ENCODE assay signal across 2 cellular contexts in the genomic region with DNA sequence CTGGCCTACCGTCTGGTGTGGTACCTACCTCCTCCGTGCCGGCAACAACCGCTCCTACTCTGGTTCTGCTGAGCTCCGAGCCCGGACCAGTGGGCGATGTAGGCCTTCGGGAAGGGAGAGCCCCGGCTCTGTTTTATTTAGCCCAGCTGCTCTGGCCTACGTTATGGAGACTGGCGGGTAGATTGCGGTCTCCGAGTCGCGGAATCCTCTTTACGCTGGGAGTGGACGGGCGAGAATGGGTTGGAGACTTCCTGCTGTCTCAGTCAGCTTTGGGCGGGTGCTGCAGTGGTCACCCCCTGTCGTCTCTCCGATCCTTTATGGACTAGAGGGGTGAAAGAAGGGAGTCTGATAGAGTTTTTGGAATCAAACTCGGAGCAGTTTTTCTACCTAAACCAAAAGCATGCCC.
TF ChIP-seq lines count a peak whose summit lies in the region.

No MANE protein-coding gene starts in this region.

TF ChIP-seq in K562, 482 proteins besides CTCF, POLR2A, EP300 and RAD21 (continued from another document and continues in another):
- TF ChIP-seq IRF1 (CRISPR knock-in tag; IDR thresholded peaks at IDR 0.05; ENCODE audit: borderline replicate concordance): no peak
- no peak for TF ChIP-seq HIVEP1 (CRISPR knock-in tag; IDR thresholded peaks at IDR 0.05)
- no peak for TF ChIP-seq ZNF124 (CRISPR knock-in tag; IDR thresholded peaks at IDR 0.05)
- peak; percentile 64; the same call in 1 of the 2 replicates for TF ChIP-seq ZBED1 (IDR thresholded peaks at IDR 0.05)
- TF ChIP-seq NCOR1 (IDR thresholded peaks at IDR 0.05): no peak
- TF ChIP-seq BRD4 (IDR thresholded peaks at IDR 0.05): 0 out of 2 replicates have a peak, but pooled peaks have one; percentile 86
- TF ChIP-seq EZH2 (IDR thresholded peaks at IDR 0.05; ENCODE audit: borderline replicate concordance, low read depth, low read length): no peak
- TF ChIP-seq, protein P1, sequence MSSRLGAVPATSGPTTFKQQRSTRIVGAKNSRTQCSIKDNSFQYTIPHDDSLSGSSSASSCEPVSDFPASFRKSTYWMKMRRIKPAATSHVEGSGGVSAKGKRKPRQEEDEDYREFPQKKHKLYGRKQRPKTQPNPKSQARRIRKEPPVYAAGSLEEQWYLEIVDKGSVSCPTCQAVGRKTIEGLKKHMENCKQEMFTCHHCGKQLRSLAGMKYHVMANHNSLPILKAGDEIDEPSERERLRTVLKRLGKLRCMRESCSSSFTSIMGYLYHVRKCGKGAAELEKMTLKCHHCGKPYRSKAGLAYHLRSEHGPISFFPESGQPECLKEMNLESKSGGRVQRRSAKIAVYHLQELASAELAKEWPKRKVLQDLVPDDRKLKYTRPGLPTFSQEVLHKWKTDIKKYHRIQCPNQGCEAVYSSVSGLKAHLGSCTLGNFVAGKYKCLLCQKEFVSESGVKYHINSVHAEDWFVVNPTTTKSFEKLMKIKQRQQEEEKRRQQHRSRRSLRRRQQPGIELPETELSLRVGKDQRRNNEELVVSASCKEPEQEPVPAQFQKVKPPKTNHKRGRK (tag; IDR thresholded peaks at IDR 0.05): no peak
- no peak for TF ChIP-seq DDX20 (tag; IDR thresholded peaks at IDR 0.05; ENCODE audit: low read depth)
- no peak for TF ChIP-seq ZNF395 (CRISPR knock-in tag; IDR thresholded peaks at IDR 0.05)
- no peak for TF ChIP-seq MEIS2 (IDR thresholded peaks at IDR 0.05; ENCODE audit: partially characterized antibody)
- TF ChIP-seq RNF219 (CRISPR knock-in tag; IDR thresholded peaks at IDR 0.05): no peak
- TF ChIP-seq, protein P2, sequence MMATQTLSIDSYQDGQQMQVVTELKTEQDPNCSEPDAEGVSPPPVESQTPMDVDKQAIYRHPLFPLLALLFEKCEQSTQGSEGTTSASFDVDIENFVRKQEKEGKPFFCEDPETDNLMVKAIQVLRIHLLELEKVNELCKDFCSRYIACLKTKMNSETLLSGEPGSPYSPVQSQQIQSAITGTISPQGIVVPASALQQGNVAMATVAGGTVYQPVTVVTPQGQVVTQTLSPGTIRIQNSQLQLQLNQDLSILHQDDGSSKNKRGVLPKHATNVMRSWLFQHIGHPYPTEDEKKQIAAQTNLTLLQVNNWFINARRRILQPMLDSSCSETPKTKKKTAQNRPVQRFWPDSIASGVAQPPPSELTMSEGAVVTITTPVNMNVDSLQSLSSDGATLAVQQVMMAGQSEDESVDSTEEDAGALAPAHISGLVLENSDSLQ (IDR thresholded peaks at IDR 0.05): no peak
- TF ChIP-seq RBM14 (IDR thresholded peaks at IDR 0.05; ENCODE audit: borderline replicate concordance, insufficient read depth, low read depth, low read length): no peak
- TF ChIP-seq, protein P3, sequence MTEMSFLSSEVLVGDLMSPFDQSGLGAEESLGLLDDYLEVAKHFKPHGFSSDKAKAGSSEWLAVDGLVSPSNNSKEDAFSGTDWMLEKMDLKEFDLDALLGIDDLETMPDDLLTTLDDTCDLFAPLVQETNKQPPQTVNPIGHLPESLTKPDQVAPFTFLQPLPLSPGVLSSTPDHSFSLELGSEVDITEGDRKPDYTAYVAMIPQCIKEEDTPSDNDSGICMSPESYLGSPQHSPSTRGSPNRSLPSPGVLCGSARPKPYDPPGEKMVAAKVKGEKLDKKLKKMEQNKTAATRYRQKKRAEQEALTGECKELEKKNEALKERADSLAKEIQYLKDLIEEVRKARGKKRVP (CRISPR knock-in tag; IDR thresholded peaks at IDR 0.05): no peak
- no peak for TF ChIP-seq HNRNPK (IDR thresholded peaks at IDR 0.05; ENCODE audit: low read depth, low read length, poor library complexity, severe bottlenecking)
- TF ChIP-seq, protein P4, sequence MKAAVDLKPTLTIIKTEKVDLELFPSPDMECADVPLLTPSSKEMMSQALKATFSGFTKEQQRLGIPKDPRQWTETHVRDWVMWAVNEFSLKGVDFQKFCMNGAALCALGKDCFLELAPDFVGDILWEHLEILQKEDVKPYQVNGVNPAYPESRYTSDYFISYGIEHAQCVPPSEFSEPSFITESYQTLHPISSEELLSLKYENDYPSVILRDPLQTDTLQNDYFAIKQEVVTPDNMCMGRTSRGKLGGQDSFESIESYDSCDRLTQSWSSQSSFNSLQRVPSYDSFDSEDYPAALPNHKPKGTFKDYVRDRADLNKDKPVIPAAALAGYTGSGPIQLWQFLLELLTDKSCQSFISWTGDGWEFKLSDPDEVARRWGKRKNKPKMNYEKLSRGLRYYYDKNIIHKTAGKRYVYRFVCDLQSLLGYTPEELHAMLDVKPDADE (conservative IDR thresholded peaks at IDR 0.05; ENCODE audit: control insufficient read depth, low read depth, low read length): no peak; the same call in 1 of the 2 replicates

TF ChIP-seq in HepG2, 621 proteins besides CTCF, POLR2A, EP300 and RAD21 (continued from another document and continues in another):
- no peak for TF ChIP-seq ZNF121 (CRISPR knock-in tag; IDR thresholded peaks at IDR 0.05)
- no peak for TF ChIP-seq ZNF24 (IDR thresholded peaks at IDR 0.05)
- no peak for TF ChIP-seq ZNF761 (CRISPR knock-in tag; conservative IDR thresholded peaks at IDR 0.05)
- TF ChIP-seq, protein P5, sequence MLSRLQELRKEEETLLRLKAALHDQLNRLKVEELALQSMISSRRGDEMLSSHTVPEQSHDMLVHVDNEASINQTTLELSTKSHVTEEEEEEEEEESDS (CRISPR knock-in tag; IDR thresholded peaks at IDR 0.05; ENCODE audit: borderline replicate concordance): no peak
- no peak for TF ChIP-seq ZXDC (CRISPR knock-in tag; IDR thresholded peaks at IDR 0.05)
- no peak for TF ChIP-seq GABPB1 (CRISPR knock-in tag; IDR thresholded peaks at IDR 0.05)
- 0 out of 2 replicates have a peak, but pooled peaks have one; percentile 12 for TF ChIP-seq DMAP1 (CRISPR knock-in tag; IDR thresholded peaks at IDR 0.05)
- TF ChIP-seq HDAC2 (CRISPR knock-in tag; IDR thresholded peaks at IDR 0.05): no peak
- no peak for TF ChIP-seq ZNF382 (CRISPR knock-in tag; IDR thresholded peaks at IDR 0.05; ENCODE audit: borderline replicate concordance)
- no peak for TF ChIP-seq ZNF878 (CRISPR knock-in tag; IDR thresholded peaks at IDR 0.05)
- TF ChIP-seq, protein P6, sequence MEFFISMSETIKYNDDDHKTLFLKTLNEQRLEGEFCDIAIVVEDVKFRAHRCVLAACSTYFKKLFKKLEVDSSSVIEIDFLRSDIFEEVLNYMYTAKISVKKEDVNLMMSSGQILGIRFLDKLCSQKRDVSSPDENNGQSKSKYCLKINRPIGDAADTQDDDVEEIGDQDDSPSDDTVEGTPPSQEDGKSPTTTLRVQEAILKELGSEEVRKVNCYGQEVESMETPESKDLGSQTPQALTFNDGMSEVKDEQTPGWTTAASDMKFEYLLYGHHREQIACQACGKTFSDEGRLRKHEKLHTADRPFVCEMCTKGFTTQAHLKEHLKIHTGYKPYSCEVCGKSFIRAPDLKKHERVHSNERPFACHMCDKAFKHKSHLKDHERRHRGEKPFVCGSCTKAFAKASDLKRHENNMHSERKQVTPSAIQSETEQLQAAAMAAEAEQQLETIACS (CRISPR knock-in tag; IDR thresholded peaks at IDR 0.05): 0 out of 2 replicates have a peak, but pooled peaks have one; percentile 52
- TF ChIP-seq ZFP82 (CRISPR knock-in tag; IDR thresholded peaks at IDR 0.05; ENCODE audit: borderline replicate concordance): no peak
- TF ChIP-seq ZFY (CRISPR knock-in tag; IDR thresholded peaks at IDR 0.05): no peak
- no peak for TF ChIP-seq ZNF276 (CRISPR knock-in tag; IDR thresholded peaks at IDR 0.05; ENCODE audit: low read depth)
- TF ChIP-seq ZNF34 (CRISPR knock-in tag; IDR thresholded peaks at IDR 0.05; ENCODE audit: borderline replicate concordance): 0 out of 2 replicates have a peak, but pooled peaks have one; percentile 14
- no peak for TF ChIP-seq MAFK (conservative IDR thresholded peaks at IDR 0.05 in 1 of 2, IDR thresholded peaks at IDR 0.05 in 1 of 2; ENCODE audit: low read length in 2 of 2)
- TF ChIP-seq ZSCAN22 (CRISPR knock-in tag; IDR thresholded peaks at IDR 0.05): no peak
- no peak for TF ChIP-seq ARID2 (CRISPR knock-in tag; IDR thresholded peaks at IDR 0.05; ENCODE audit: borderline replicate concordance)
- no peak for TF ChIP-seq ZNF558 (CRISPR knock-in tag; IDR thresholded peaks at IDR 0.05; ENCODE audit: borderline replicate concordance)
- no peak for TF ChIP-seq MYC (CRISPR knock-in tag; IDR thresholded peaks at IDR 0.05; ENCODE audit: borderline replicate concordance)
- TF ChIP-seq PAF1 (CRISPR knock-in tag; IDR thresholded peaks at IDR 0.05): no peak
- TF ChIP-seq, protein P7, sequence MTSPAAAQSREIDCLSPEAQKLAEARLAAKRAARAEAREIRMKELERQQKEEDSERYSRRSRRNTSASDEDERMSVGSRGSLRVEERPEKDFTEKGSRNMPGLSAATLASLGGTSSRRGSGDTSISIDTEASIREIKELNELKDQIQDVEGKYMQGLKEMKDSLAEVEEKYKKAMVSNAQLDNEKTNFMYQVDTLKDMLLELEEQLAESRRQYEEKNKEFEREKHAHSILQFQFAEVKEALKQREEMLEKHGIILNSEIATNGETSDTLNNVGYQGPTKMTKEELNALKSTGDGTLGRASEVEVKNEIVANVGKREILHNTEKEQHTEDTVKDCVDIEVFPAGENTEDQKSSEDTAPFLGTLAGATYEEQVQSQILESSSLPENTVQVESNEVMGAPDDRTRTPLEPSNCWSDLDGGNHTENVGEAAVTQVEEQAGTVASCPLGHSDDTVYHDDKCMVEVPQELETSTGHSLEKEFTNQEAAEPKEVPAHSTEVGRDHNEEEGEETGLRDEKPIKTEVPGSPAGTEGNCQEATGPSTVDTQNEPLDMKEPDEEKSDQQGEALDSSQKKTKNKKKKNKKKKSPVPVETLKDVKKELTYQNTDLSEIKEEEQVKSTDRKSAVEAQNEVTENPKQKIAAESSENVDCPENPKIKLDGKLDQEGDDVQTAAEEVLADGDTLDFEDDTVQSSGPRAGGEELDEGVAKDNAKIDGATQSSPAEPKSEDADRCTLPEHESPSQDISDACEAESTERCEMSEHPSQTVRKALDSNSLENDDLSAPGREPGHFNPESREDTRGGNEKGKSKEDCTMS (CRISPR knock-in tag; conservative IDR thresholded peaks at IDR 0.05): no peak
- 0 out of 2 replicates have a peak, but pooled peaks have one; percentile 5 for TF ChIP-seq ZNF609 (CRISPR knock-in tag; IDR thresholded peaks at IDR 0.05; ENCODE audit: borderline replicate concordance)
- TF ChIP-seq PHF21A (CRISPR knock-in tag; IDR thresholded peaks at IDR 0.05): no peak
- no peak for TF ChIP-seq PITX1 (CRISPR knock-in tag; IDR thresholded peaks at IDR 0.05)
- peak; percentile 13; the same call in 1 of the 2 replicates for TF ChIP-seq PHF8 (CRISPR knock-in tag; IDR thresholded peaks at IDR 0.05)
- TF ChIP-seq HNRNPL (IDR thresholded peaks at IDR 0.05; ENCODE audit: low read depth, low read length): no peak
- no peak for TF ChIP-seq ZNF335 (CRISPR knock-in tag; IDR thresholded peaks at IDR 0.05)
- 0 out of 2 replicates have a peak, but pooled peaks have one; percentile 33 for TF ChIP-seq HMG20B (CRISPR knock-in tag; conservative IDR thresholded peaks at IDR 0.05)
- no peak for TF ChIP-seq GABPA (IDR thresholded peaks at IDR 0.05; ENCODE audit: low read depth, low read length)
- no peak for TF ChIP-seq GABPA (CRISPR knock-in tag; IDR thresholded peaks at IDR 0.05; ENCODE audit: low read depth)
